ENCODE assay signal across 3 cellular contexts in the genomic region with DNA sequence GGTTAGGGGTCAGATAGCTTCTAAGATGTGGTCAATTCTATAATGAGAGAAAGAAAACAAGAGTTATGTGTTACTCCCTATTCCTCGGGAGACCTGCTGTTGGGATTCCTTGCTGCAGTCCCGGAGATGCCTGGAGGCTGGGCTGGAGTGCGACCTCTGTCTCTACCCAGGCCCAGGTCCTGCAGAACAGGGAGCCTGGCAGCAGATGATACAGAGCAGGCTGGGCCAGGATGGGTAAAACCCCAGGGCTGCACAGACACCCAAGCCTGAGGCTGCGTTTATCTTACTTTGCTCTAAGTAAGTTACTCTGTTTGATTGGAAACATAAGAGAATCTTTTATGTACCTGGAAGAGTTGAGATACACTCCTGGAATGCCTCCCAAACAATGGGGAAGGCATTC.
TF ChIP-seq lines count a peak whose summit lies in the region.

No MANE protein-coding gene starts in this region.

TF ChIP-seq in SK-N-SH, 30 proteins besides CTCF, POLR2A, EP300 and RAD21:
- TF ChIP-seq, protein P1, sequence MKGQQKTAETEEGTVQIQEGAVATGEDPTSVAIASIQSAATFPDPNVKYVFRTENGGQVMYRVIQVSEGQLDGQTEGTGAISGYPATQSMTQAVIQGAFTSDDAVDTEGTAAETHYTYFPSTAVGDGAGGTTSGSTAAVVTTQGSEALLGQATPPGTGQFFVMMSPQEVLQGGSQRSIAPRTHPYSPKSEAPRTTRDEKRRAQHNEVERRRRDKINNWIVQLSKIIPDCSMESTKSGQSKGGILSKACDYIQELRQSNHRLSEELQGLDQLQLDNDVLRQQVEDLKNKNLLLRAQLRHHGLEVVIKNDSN (IDR thresholded peaks at IDR 0.05; ENCODE audit: borderline replicate concordance, low read depth) = no peak
- TF ChIP-seq TCF12 (IDR thresholded peaks at IDR 0.05) (no peak), RXRA (IDR thresholded peaks at IDR 0.05; ENCODE audit: borderline replicate concordance, low read depth) (no peak), GATA2 (CRISPR knock-in tag; IDR thresholded peaks at IDR 0.05) (no peak), JUND (IDR thresholded peaks at IDR 0.05) (no peak), SMC3 (IDR thresholded peaks at IDR 0.05; ENCODE audit: low read depth, low read length) (no peak), CHD2 (IDR thresholded peaks at IDR 0.05; ENCODE audit: low read length, partially characterized antibody) (no peak), RCOR1 (IDR thresholded peaks at IDR 0.05; ENCODE audit: low read length) (no peak), ELF1 (IDR thresholded peaks at IDR 0.05) (no peak)
- TF ChIP-seq, protein P2, sequence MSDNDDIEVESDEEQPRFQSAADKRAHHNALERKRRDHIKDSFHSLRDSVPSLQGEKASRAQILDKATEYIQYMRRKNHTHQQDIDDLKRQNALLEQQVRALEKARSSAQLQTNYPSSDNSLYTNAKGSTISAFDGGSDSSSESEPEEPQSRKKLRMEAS (IDR thresholded peaks at IDR 0.05; ENCODE audit: low read depth) = no peak
- TF ChIP-seq, protein P3, sequence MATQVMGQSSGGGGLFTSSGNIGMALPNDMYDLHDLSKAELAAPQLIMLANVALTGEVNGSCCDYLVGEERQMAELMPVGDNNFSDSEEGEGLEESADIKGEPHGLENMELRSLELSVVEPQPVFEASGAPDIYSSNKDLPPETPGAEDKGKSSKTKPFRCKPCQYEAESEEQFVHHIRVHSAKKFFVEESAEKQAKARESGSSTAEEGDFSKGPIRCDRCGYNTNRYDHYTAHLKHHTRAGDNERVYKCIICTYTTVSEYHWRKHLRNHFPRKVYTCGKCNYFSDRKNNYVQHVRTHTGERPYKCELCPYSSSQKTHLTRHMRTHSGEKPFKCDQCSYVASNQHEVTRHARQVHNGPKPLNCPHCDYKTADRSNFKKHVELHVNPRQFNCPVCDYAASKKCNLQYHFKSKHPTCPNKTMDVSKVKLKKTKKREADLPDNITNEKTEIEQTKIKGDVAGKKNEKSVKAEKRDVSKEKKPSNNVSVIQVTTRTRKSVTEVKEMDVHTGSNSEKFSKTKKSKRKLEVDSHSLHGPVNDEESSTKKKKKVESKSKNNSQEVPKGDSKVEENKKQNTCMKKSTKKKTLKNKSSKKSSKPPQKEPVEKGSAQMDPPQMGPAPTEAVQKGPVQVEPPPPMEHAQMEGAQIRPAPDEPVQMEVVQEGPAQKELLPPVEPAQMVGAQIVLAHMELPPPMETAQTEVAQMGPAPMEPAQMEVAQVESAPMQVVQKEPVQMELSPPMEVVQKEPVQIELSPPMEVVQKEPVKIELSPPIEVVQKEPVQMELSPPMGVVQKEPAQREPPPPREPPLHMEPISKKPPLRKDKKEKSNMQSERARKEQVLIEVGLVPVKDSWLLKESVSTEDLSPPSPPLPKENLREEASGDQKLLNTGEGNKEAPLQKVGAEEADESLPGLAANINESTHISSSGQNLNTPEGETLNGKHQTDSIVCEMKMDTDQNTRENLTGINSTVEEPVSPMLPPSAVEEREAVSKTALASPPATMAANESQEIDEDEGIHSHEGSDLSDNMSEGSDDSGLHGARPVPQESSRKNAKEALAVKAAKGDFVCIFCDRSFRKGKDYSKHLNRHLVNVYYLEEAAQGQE (IDR thresholded peaks at IDR 0.05; ENCODE audit: low read depth, low read length) = no peak

TF ChIP-seq in SK-N-SH treated with all-trans-retinoic acid at 6 μM for 48 hours, 23 proteins besides CTCF, POLR2A, EP300 and RAD21:
- TF ChIP-seq, protein P4, sequence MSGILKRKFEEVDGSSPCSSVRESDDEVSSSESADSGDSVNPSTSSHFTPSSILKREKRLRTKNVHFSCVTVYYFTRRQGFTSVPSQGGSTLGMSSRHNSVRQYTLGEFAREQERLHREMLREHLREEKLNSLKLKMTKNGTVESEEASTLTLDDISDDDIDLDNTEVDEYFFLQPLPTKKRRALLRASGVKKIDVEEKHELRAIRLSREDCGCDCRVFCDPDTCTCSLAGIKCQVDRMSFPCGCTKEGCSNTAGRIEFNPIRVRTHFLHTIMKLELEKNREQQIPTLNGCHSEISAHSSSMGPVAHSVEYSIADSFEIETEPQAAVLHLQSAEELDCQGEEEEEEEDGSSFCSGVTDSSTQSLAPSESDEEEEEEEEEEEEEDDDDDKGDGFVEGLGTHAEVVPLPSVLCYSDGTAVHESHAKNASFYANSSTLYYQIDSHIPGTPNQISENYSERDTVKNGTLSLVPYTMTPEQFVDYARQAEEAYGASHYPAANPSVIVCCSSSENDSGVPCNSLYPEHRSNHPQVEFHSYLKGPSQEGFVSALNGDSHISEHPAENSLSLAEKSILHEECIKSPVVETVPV (CRISPR knock-in tag; IDR thresholded peaks at IDR 0.05) = no peak
- no peak for TF ChIP-seq ZC3H10 (CRISPR knock-in tag; IDR thresholded peaks at IDR 0.05)
- no peak for TF ChIP-seq ZNF565 (CRISPR knock-in tag; conservative IDR thresholded peaks at IDR 0.05; ENCODE audit: low read depth)
- TF ChIP-seq GLIS3 (CRISPR knock-in tag; IDR thresholded peaks at IDR 0.05) = no peak
- TF ChIP-seq, protein P5, sequence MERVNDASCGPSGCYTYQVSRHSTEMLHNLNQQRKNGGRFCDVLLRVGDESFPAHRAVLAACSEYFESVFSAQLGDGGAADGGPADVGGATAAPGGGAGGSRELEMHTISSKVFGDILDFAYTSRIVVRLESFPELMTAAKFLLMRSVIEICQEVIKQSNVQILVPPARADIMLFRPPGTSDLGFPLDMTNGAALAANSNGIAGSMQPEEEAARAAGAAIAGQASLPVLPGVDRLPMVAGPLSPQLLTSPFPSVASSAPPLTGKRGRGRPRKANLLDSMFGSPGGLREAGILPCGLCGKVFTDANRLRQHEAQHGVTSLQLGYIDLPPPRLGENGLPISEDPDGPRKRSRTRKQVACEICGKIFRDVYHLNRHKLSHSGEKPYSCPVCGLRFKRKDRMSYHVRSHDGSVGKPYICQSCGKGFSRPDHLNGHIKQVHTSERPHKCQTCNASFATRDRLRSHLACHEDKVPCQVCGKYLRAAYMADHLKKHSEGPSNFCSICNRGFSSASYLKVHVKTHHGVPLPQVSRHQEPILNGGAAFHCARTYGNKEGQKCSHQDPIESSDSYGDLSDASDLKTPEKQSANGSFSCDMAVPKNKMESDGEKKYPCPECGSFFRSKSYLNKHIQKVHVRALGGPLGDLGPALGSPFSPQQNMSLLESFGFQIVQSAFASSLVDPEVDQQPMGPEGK (CRISPR knock-in tag; IDR thresholded peaks at IDR 0.05; ENCODE audit: borderline replicate concordance) = no peak
- TF ChIP-seq, protein P6, sequence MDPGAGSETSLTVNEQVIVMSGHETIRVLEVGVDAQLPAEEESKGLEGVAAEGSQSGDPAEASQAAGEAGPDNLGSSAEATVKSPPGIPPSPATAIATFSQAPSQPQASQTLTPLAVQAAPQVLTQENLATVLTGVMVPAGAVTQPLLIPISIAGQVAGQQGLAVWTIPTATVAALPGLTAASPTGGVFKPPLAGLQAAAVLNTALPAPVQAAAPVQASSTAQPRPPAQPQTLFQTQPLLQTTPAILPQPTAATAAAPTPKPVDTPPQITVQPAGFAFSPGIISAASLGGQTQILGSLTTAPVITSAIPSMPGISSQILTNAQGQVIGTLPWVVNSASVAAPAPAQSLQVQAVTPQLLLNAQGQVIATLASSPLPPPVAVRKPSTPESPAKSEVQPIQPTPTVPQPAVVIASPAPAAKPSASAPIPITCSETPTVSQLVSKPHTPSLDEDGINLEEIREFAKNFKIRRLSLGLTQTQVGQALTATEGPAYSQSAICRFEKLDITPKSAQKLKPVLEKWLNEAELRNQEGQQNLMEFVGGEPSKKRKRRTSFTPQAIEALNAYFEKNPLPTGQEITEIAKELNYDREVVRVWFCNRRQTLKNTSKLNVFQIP (CRISPR knock-in tag; IDR thresholded peaks at IDR 0.05; ENCODE audit: borderline replicate concordance, low read depth) = no peak
- no peak for TF ChIP-seq ARNTL (CRISPR knock-in tag; IDR thresholded peaks at IDR 0.05; ENCODE audit: borderline replicate concordance, low read depth)
- no peak for TF ChIP-seq TOX (CRISPR knock-in tag; IDR thresholded peaks at IDR 0.05; ENCODE audit: borderline replicate concordance)
- no peak for TF ChIP-seq SNAI2 (CRISPR knock-in tag; IDR thresholded peaks at IDR 0.05)
TF ChIP-seq in SK-N-SH treated with all-trans-retinoic acid at 6 μM for 48 hours: peak in this region for 0.

TF ChIP-seq in H1, 55 proteins besides CTCF, POLR2A, EP300 and RAD21:
- TF ChIP-seq TAF7 (optimal IDR thresholded peaks at IDR 0.05; ENCODE audit: borderline replicate concordance, low read depth, low read length) = no peak
- peak; percentile 38; the same call in 1 of the 2 replicates for TF ChIP-seq TEAD4 (IDR thresholded peaks at IDR 0.05; ENCODE audit: low read depth, low read length)
- TF ChIP-seq, protein P2 (IDR thresholded peaks at IDR 0.05) = no peak
- no peak for TF ChIP-seq GTF2F1 (IDR thresholded peaks at IDR 0.05; ENCODE audit: borderline replicate concordance, low read depth, low read length)
